ENCODE assay signal across 9 cellular contexts in genomic region chrX:102745513-102746133, GRCh38. TPM values are rescaled to one million over a fixed set of nuclear protein-coding genes. Genes with fewer than 3 reads are reported as not detected.
DNase-seq lines count a peak whose midpoint lies in the region; ATAC-seq and TF ChIP-seq lines count a peak whose summit lies in the region.
"Had no signal": no experiment of that assay in that cellular context is flagged by ENCODE, and none has a peak within 500 bp of the region (broad histone marks: within the 10 kb centered on the region; RNA-seq: fewer than 3 reads in every experiment).

No MANE protein-coding gene starts in this region.

- H3K4me3 Mint-ChIP-seq in MCF 10A (ENCODE audit: unreplicated experiment): no peak overlapping the region

- H3K36me3 ChIP-seq in breast epithelium (no peaks in the 10 kb centered on the region), brain microvascular endothelial cell (replicated peaks) (no peaks in the 10 kb centered on the region), mesenchymal stem cell (ENCODE audit: control insufficient read depth in 1 of 2, insufficient read depth in 2 of 2, low read depth in 1 of 2, low read length in 2 of 2) (no peaks in the 10 kb centered on the region)
- H3K36me3 ChIP-seq: SJSA1 had no signal

- no peak for ATAC-seq in GM18873 (IDR thresholded peaks at IDR 0.05; ENCODE audit: low FRiP score, unreplicated experiment)

- TF ChIP-seq POLR2A in breast epithelium (IDR thresholded peaks at IDR 0.05): no peak

- peak overlapping the region; percentile 44 to 68 (median 59) for H3K4me3 ChIP-seq in breast epithelium
- H3K4me3 ChIP-seq in brain microvascular endothelial cell (ENCODE audit: low read depth, low read length): peak overlapping the region; percentile 61
- H3K4me3 ChIP-seq in mesenchymal stem cell (ENCODE audit: insufficient read depth in 1 of 2, low read depth in 1 of 2, low read length in 2 of 2): peak overlapping the region; percentile 73 to 82
- H3K4me3 ChIP-seq: SJSA1 had no signal

- no peak for DNase-seq in breast epithelium (ENCODE audit: low spot score in 2 of 2)
- no peak for DNase-seq in MCF 10A (ENCODE audit: unreplicated experiment)
- no peak for DNase-seq in brain microvascular endothelial cell
- DNase-seq in mesenchymal stem cell: peak; percentile 4
- DNase-seq in ureter (ENCODE audit: low spot score): peak; percentile 43
- no peak for DNase-seq in NK-92 (lab: John Stamatoyannopoulos, UW; ENCODE audit: unreplicated experiment)
- no peak for DNase-seq in DMS153 (lab: John Stamatoyannopoulos, UW)

- peaks cover 3% of the 10 kb centered on the region for H3K79me1 ChIP-seq in mesenchymal stem cell (replicated peaks; ENCODE audit: low read length, poor library complexity, severe bottlenecking)

- H2BK120ac ChIP-seq in mesenchymal stem cell (ENCODE audit: low read depth, low read length): no peak overlapping the region

- CTCF ChIA-PET in MCF 10A (lab: Yijun Ruan, JAX): no interaction called here

- H3K27me3 Mint-ChIP-seq in MCF 10A (ENCODE audit: insufficient read depth, unreplicated experiment): peaks cover 20% of the 10 kb centered on the region

- no peaks in the 10 kb centered on the region for H3K4me1 Mint-ChIP-seq in MCF 10A (ENCODE audit: insufficient read depth, unreplicated experiment)

- no peak overlapping the region for H2BK5ac ChIP-seq in mesenchymal stem cell (ENCODE audit: low read depth, low read length, poor library complexity, severe bottlenecking)

- H3K27me3 ChIP-seq in breast epithelium: peaks cover 0 to 36% of the 10 kb centered on the region in 2 donors
- no peaks in the 10 kb centered on the region for H3K27me3 ChIP-seq in brain microvascular endothelial cell (replicated peaks)
- H3K27me3 ChIP-seq in mesenchymal stem cell (ENCODE audit: control insufficient read depth in 1 of 2, insufficient read depth in 1 of 2, low read length in 2 of 2): peaks cover 0 to 14% of the 10 kb centered on the region in 2 experiments
- H3K27me3 ChIP-seq: SJSA1 had no signal

- POLR2A ChIA-PET in MCF 10A (lab: Yijun Ruan, JAX): no interaction called here

- H3K27ac ChIP-seq in breast epithelium: peak overlapping the region; percentile 3 to 61
- no peak overlapping the region for H3K27ac ChIP-seq in brain microvascular endothelial cell
- no peak overlapping the region for H3K27ac ChIP-seq in mesenchymal stem cell (ENCODE audit: low read length, poor library complexity, severe bottlenecking)
- H3K27ac ChIP-seq: SJSA1 had no signal

- peaks cover 5% of the 10 kb centered on the region for H3K36me3 Mint-ChIP-seq in MCF 10A (ENCODE audit: insufficient read depth, unreplicated experiment)

- H3K18ac ChIP-seq in mesenchymal stem cell (ENCODE audit: low read depth in 1 of 2, low read length in 2 of 2): no peak overlapping the region

- no peak overlapping the region for H2BK15ac ChIP-seq in mesenchymal stem cell (ENCODE audit: low read depth, poor library complexity, severe bottlenecking)

- no peak overlapping the region for H3K27ac Mint-ChIP-seq in MCF 10A (ENCODE audit: low read depth, unreplicated experiment)

- peak overlapping the region in 1 of 2 experiments; percentile 79 for H3K14ac ChIP-seq in mesenchymal stem cell (ENCODE audit: low read length in 2 of 2)

- no peaks in the 10 kb centered on the region for H3K9me3 ChIP-seq in breast epithelium
- no peaks in the 10 kb centered on the region for H3K9me3 ChIP-seq in mesenchymal stem cell (ENCODE audit: control insufficient read depth, low read length)
- H3K9me3 ChIP-seq: SJSA1 had no signal

- H3K9ac ChIP-seq in mesenchymal stem cell (ENCODE audit: low read length): peak overlapping the region; percentile 88

- no peak for TF ChIP-seq CTCF in breast epithelium (IDR thresholded peaks at IDR 0.05)
- TF ChIP-seq CTCF in MCF 10A (IDR thresholded peaks at IDR 0.05; ENCODE audit: unreplicated experiment): no peak
- no peak for TF ChIP-seq CTCF in brain microvascular endothelial cell (IDR thresholded peaks at IDR 0.05; ENCODE audit: low read depth, low read length, missing control alignments)

- peak overlapping the region; percentile 75 for H4K8ac ChIP-seq in mesenchymal stem cell (ENCODE audit: low read length)

- no peak overlapping the region for H2BK12ac ChIP-seq in mesenchymal stem cell (ENCODE audit: low read length in 2 of 2)

- in situ Hi-C loops in brain microvascular endothelial cell (cut with HindIII; ENCODE audit: low pct_ligation_motif_present, low sequenced_read_pairs): no loop called here

- no peaks in the 10 kb centered on the region for H3K9me3 Mint-ChIP-seq in MCF 10A (ENCODE audit: unreplicated experiment)

- H3K4me1 ChIP-seq in breast epithelium (no peaks in the 10 kb centered on the region), mesenchymal stem cell (ENCODE audit: control insufficient read depth, insufficient read depth, low read depth, low read length) (peaks cover 4% of the 10 kb centered on the region)
- H3K4me1 ChIP-seq: SJSA1 had no signal

- H3K4ac ChIP-seq in mesenchymal stem cell (ENCODE audit: low read depth in 1 of 2, low read length in 2 of 2): peak overlapping the region in 1 of 2 experiments; percentile 28

- H2AFZ ChIP-seq in mesenchymal stem cell (ENCODE audit: low read depth, low read length): peak overlapping the region; percentile 71

- no peak overlapping the region for H2AK5ac ChIP-seq in mesenchymal stem cell (ENCODE audit: low read length, severe bottlenecking)

- intact Hi-C loops in breast epithelium (cut with DNase I; ENCODE audit: low total_unique reads) (no loop called here), MCF 10A (cut with micrococcal nuclease) (no loop called here)

- WGBS in mesenchymal stem cell: 3% methylated on average over 16 of the region's 37 CpGs

- H3K4me2 ChIP-seq in mesenchymal stem cell (ENCODE audit: low read length, poor library complexity, severe bottlenecking): peak overlapping the region; percentile 83

- peak overlapping the region; percentile 7 for H4K91ac ChIP-seq in mesenchymal stem cell (ENCODE audit: low read length)

- peak overlapping the region in 1 of 2 experiments; percentile 59 for H3K23ac ChIP-seq in mesenchymal stem cell (ENCODE audit: low read length in 2 of 2)

- BruUV-seq in MCF 10A (replicated peaks; lab: Mats Ljungman, UMichigan): no TSS peak

RNA-seq across cellular contexts. Expression of gene GPRASP3, which starts 25.1 kb away (rescaled TPM):
- total RNA-seq in breast epithelium (1 to 10 TPM; 1.8 to 4.3 (median 4.2) TPM), MCF 10A (2022) (1.6 and 2.5 TPM in 2 replicates), ureter (6.5 TPM)
- 3.3 TPM for polyA plus RNA-seq in mesenchymal stem cell (2013, experiment 1 of 2)
- 3.3 TPM for polyA plus RNA-seq in mesenchymal stem cell (2013, experiment 2 of 2)

RNA-seq across cellular contexts. Expression of gene GPRASP2, which starts 33.4 kb away (rescaled TPM):
- total RNA-seq in breast epithelium (10 to 100 TPM in 2 of 3 donors, 1 to 10 TPM in 1; 8.0 to 16.2 (median 13.1) TPM), MCF 10A (2022) (4.0 and 4.9 TPM in 2 replicates), ureter (12.2 TPM)
- polyA plus RNA-seq in mesenchymal stem cell (2013, experiment 1 of 2): 4.7 TPM
- polyA plus RNA-seq in mesenchymal stem cell (2013, experiment 2 of 2): 4.6 TPM

Comparison
In these comparisons a context has a peak if more than half of its experiments do, and no peak if none do; other contexts are left out.
1. DNase-seq: peak in mesenchymal stem cell (single experiment) and ureter (single experiment); none in breast epithelium (0 of 2), MCF 10A (single experiment), brain microvascular endothelial cell (single experiment), NK-92 (single experiment) and DMS153 (single experiment).
2. H3K27ac ChIP-seq: peak in breast epithelium (2 of 2); none in brain microvascular endothelial cell (single experiment) and mesenchymal stem cell (single experiment).
3. Peak in every context shown above with its lines, with median percentiles within 50 percentile points of each other: H3K4me3 ChIP-seq.